ENCODE assay signal across 8 cellular contexts in the genomic region with DNA sequence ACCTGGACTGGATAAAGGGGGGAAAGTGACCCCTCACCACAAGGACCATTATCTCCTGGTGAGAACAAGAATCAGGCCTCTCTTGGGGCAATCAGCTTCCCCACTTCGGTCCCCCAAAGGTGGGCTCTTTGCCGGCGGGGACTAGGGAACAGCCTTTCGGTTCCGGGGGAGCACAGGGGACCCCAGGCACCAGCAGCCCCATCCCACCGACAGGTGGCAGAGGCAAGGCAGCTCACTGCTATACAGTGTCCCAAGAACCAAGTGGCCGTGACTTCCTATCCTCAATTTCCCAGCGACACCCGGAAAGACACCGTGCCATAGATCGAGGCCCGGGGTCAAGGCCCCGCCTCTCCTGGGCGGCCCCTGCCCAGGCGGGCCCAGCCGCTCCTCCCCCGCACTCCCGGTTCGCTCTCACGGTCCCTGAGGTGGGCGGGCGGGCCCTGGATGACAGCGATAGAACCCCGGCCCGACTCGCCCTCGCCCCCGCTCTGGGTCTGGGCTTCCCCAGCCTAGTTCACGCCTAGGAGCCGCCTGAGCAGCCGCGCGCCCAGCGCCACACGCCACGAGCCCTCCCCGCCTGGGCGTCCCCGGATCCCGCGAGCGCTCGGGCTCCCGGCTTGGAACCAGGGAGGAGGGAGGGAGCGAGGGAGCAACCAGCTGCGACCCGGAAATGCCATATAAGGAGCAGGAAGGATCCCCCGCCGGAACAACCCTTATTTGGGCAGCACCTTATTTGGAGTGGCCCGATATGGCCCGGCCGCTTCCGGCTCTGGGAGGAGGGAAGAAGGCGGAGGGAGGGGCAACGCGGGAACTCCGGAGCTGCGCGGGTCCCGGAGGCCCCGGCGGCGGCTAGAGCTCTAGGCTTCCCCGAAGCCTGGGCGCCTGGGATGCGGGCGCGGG. TPM values are rescaled to one million over a fixed set of nuclear protein-coding genes. Genes with fewer than 3 reads are reported as not detected.
DNase-seq lines count a peak whose midpoint lies in the region; ATAC-seq and TF ChIP-seq lines count a peak whose summit lies in the region.

No MANE protein-coding gene starts in this region.

- no peaks in the 10 kb centered on the region for H3K79me2 ChIP-seq in OCI-LY1 (ENCODE audit: insufficient read depth, low read length)

- H3F3A ChIP-seq in OCI-LY1 (ENCODE audit: insufficient read depth, low read length): no peaks in the 10 kb centered on the region

- H3K4me3 Mint-ChIP-seq in endothelial cell (ENCODE audit: unreplicated experiment): peak overlapping the region; percentile 69

- H3K4me2 ChIP-seq in OCI-LY1 (ENCODE audit: low read length): peak overlapping the region; percentile 89

- H3K36me3 ChIP-seq in OCI-LY1 (ENCODE audit: insufficient read depth, low read length): no peaks in the 10 kb centered on the region

- no peaks in the 10 kb centered on the region for H3K27me3 ChIP-seq in OCI-LY1 (ENCODE audit: insufficient read depth, low read length)

- DNase-seq in DMS 273 treated with DMSO at 0.1 percent for 48 hours (lab: John Stamatoyannopoulos, UW) (peak; percentile 96), HuH-7.5 (ENCODE audit: low spot score) (peak; percentile 86), activated T-cell treated with anti-CD3 and anti-CD28 coated beads for 1 hour (ENCODE audit: low read depth) (peak; percentile 88), endothelial cell (ENCODE audit: low spot score) (peak; percentile 86), midbrain (lab: John Stamatoyannopoulos, UW) (peak; percentile 98)
- peak; percentile 90 to 92 for DNase-seq in stimulated activated CD8-positive, alpha-beta memory T cell treated with anti-CD3 and anti-CD28 coated beads, Interleukin-15, amount 100 ng/mL, for 48 hours (ENCODE audit: low read depth in 2 of 2)

- H3K36me3 Mint-ChIP-seq in endothelial cell (ENCODE audit: low read depth, unreplicated experiment): peaks cover 10% of the 10 kb centered on the region

- H2AFZ ChIP-seq in OCI-LY1 (ENCODE audit: low read length): peak overlapping the region; percentile 68

- H3K9me3 ChIP-seq in OCI-LY1 (ENCODE audit: low read length): no peaks in the 10 kb centered on the region

- ATAC-seq in GM21528 (IDR thresholded peaks at IDR 0.05; ENCODE audit: low FRiP score, unreplicated experiment): peak; percentile 78

- H4K20me1 ChIP-seq in OCI-LY1 (ENCODE audit: insufficient read depth, low read length): no peaks in the 10 kb centered on the region

- H3K9me2 ChIP-seq in OCI-LY1 (ENCODE audit: low read depth, low read length): no peaks in the 10 kb centered on the region

- H3K9me3 Mint-ChIP-seq in endothelial cell (ENCODE audit: unreplicated experiment): peaks cover 4% of the 10 kb centered on the region

- peak overlapping the region; percentile 84 for H3K9ac ChIP-seq in OCI-LY1 (ENCODE audit: low read length)

- peak overlapping the region; percentile 73 for H3K4me3 ChIP-seq in OCI-LY1 (ENCODE audit: low read depth, low read length, poor library complexity, severe bottlenecking)

- no peak overlapping the region for H3K27ac Mint-ChIP-seq in endothelial cell (ENCODE audit: unreplicated experiment)

- peaks cover 8% of the 10 kb centered on the region for H3K4me1 Mint-ChIP-seq in endothelial cell (ENCODE audit: unreplicated experiment)

- H3K4me1 ChIP-seq in OCI-LY1 (ENCODE audit: insufficient read depth, low read length, severe bottlenecking): peaks cover 29% of the 10 kb centered on the region

- peaks cover 23% of the 10 kb centered on the region for H3K27me3 Mint-ChIP-seq in endothelial cell (ENCODE audit: unreplicated experiment)

- peak overlapping the region; percentile 70 for H3K27ac ChIP-seq in OCI-LY1 (ENCODE audit: low read depth, low read length, poor library complexity, severe bottlenecking)

- TF ChIP-seq CTCF in OCI-LY1 (IDR thresholded peaks at IDR 0.05; ENCODE audit: low read length) (peak; percentile 38; the same call in 1 of the 2 replicates), endothelial cell (IDR thresholded peaks at IDR 0.05; ENCODE audit: unreplicated experiment) (peak; percentile 52)

RNA-seq across cellular contexts. Expression of a gene that starts 0.6 kb away (rescaled TPM):
- total RNA-seq in endothelial cell (ENCODE audit: unreplicated experiment): 2.1 TPM

RNA-seq across cellular contexts. Expression of a gene that starts 25.8 kb away (rescaled TPM):
- 72.8 TPM for total RNA-seq in endothelial cell (ENCODE audit: unreplicated experiment)

Comparison
In these comparisons a context has a peak if more than half of its experiments do, and no peak if none do; other contexts are left out.
1. Peak in every context shown above with its lines: DNase-seq, ATAC-seq, H3K4me3 ChIP-seq and H3K27ac ChIP-seq.